ENCODE assay signal across 8 cellular contexts in the genomic region with DNA sequence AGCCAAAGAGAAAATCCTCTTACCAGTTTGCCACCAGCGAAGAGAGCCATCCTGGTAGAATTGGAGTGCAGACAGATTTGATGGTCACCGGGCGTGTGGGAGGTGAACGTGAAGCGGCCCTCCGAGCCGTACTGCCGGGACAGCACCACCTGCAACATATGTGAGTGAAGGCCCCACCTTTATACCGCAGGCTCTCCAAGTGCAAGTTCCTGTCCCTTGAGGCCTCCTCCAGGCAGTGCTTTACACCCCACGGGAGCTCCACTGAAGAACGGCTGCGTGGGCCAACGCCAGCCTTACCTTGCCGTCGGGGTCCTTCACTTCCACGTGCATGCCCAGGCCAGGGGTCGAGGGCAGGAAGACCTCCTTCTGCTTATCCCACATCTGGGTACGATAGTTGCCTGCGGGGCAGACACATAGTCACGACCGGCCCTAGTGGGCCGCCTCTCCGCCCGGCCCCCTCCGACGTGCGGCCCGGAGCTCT. TPM values are rescaled to one million over a fixed set of nuclear protein-coding genes. Genes with fewer than 3 reads are reported as not detected.
DNase-seq lines count a peak whose midpoint lies in the region; ATAC-seq and TF ChIP-seq lines count a peak whose summit lies in the region.

No MANE protein-coding gene starts in this region.

- peaks cover 4% of the 10 kb centered on the region for H3K36me3 ChIP-seq in neural cell (ENCODE audit: insufficient read depth, low read length)

- H4K20me1 ChIP-seq in neural cell (ENCODE audit: insufficient read depth), result no peaks in the 10 kb centered on the region

- H3K79me2 ChIP-seq in neural cell (replicated peaks; ENCODE audit: insufficient read depth, low read length), result peaks cover 13% of the 10 kb centered on the region

- H3K27me3 ChIP-seq in neural cell (ENCODE audit: insufficient read depth, low read depth, low read length), result no peaks in the 10 kb centered on the region

- no peak for TF ChIP-seq EP300 in neural cell (conservative IDR thresholded peaks at IDR 0.05; ENCODE audit: poor library complexity, severe bottlenecking)

- peaks cover 11 to 24% (median 12%) of the 10 kb centered on the region in 3 donors for H3K4me1 Mint-ChIP-seq in IgD-negative memory B cell
- H3K4me1 Mint-ChIP-seq in activated CD8-positive, alpha-beta memory T cell treated with anti-CD3 and anti-CD28 coated beads, Interleukin-2, amount 10 ng/mL, durations not matched to agents 7 days and 5 days, result peaks cover 38% of the 10 kb centered on the region

- peak overlapping the region; percentile 97 for H3K9ac ChIP-seq in neural cell (ENCODE audit: low read length)

- H3K4me2 ChIP-seq in neural cell (ENCODE audit: low read length), result peak overlapping the region; percentile 70

- H3K9me3 ChIP-seq in neural cell (ENCODE audit: low read length), result no peaks in the 10 kb centered on the region

- H3K27ac Mint-ChIP-seq in IgD-negative memory B cell, result peak overlapping the region; percentile 94 to 97 (median 95)
- H3K27ac Mint-ChIP-seq in activated CD8-positive, alpha-beta memory T cell treated with anti-CD3 and anti-CD28 coated beads, Interleukin-2, amount 10 ng/mL, durations not matched to agents 7 days and 5 days, result peak overlapping the region; percentile 95

- no peaks in the 10 kb centered on the region for H3K27me3 Mint-ChIP-seq in IgD-negative memory B cell
- H3K27me3 Mint-ChIP-seq in activated CD8-positive, alpha-beta memory T cell treated with anti-CD3 and anti-CD28 coated beads, Interleukin-2, amount 10 ng/mL, durations not matched to agents 7 days and 5 days, result no peaks in the 10 kb centered on the region

- H3K27ac ChIP-seq in neural cell (ENCODE audit: low read length), result peak overlapping the region; percentile 87

- H3K4me3 ChIP-seq in GM08714 (ENCODE audit: low read length) (peak overlapping the region; percentile 83), neural cell (ENCODE audit: low read length) (peak overlapping the region; percentile 100)

- peak; percentile 39 for ATAC-seq in GM21576 (IDR thresholded peaks at IDR 0.05; ENCODE audit: unreplicated experiment)
- peak; percentile 28 for ATAC-seq in activated CD8-positive, alpha-beta memory T cell treated with anti-CD3 and anti-CD28 coated beads, Interleukin-2, amount 10 ng/mL, durations not matched to agents 7 days and 5 days
- ATAC-seq in esophagus mucosa, result peak; percentile 51

- H3F3A ChIP-seq in neural cell (ENCODE audit: insufficient read depth, low read length, poor library complexity, severe bottlenecking), result no peaks in the 10 kb centered on the region

- no peak for TF ChIP-seq RAD21 in neural cell (conservative IDR thresholded peaks at IDR 0.05)

- H2AFZ ChIP-seq in neural cell (ENCODE audit: low read depth, low read length), result peak overlapping the region; percentile 80

- H3K4me3 Mint-ChIP-seq in IgD-negative memory B cell, result peak overlapping the region; percentile 90 to 98 (median 94)
- peak overlapping the region; percentile 91 for H3K4me3 Mint-ChIP-seq in activated CD8-positive, alpha-beta memory T cell treated with anti-CD3 and anti-CD28 coated beads, Interleukin-2, amount 10 ng/mL, durations not matched to agents 7 days and 5 days

- H3K36me3 Mint-ChIP-seq in IgD-negative memory B cell, result peaks cover 2% of the 10 kb centered on the region
- H3K36me3 Mint-ChIP-seq in activated CD8-positive, alpha-beta memory T cell treated with anti-CD3 and anti-CD28 coated beads, Interleukin-2, amount 10 ng/mL, durations not matched to agents 7 days and 5 days, result peaks cover 27% of the 10 kb centered on the region

- CTCF ChIA-PET in activated CD8-positive, alpha-beta memory T cell treated with anti-CD3 and anti-CD28 coated beads, Interleukin-2, amount 10 ng/mL, durations not matched to agents 7 days and 5 days (lab: Charles Lee), result interaction anchor here (0.9 to 2.1 kb wide), 9 partner anchors 9 to 554 kb away, joined by 3 to 8 read pairs (median 3); a partner anchor contains a TSS

- DNase-seq in activated CD8-positive, alpha-beta memory T cell treated with anti-CD3 and anti-CD28 coated beads, Interleukin-2, amount 10 ng/mL, durations not matched to agents 7 days and 5 days, result peak; percentile 73
- DNase-seq in COLO829 (ENCODE audit: low spot score) (no peak), globus pallidus (ENCODE audit: low spot score) (no peak)

- no peaks in the 10 kb centered on the region for H3K9me3 Mint-ChIP-seq in IgD-negative memory B cell
- H3K9me3 Mint-ChIP-seq in activated CD8-positive, alpha-beta memory T cell treated with anti-CD3 and anti-CD28 coated beads, Interleukin-2, amount 10 ng/mL, durations not matched to agents 7 days and 5 days (ENCODE audit: low read depth), result no peaks in the 10 kb centered on the region

- no peak for TF ChIP-seq CTCF in neural cell (IDR thresholded peaks at IDR 0.05; ENCODE audit: poor library complexity, severe bottlenecking)

- H3K9me2 ChIP-seq in neural cell (ENCODE audit: insufficient read depth, low read length), result no peaks in the 10 kb centered on the region

TF ChIP-seq in neural cell, 6 proteins besides CTCF, POLR2A, EP300 and RAD21:
- no peak for TF ChIP-seq EZH2 (IDR thresholded peaks at IDR 0.05; ENCODE audit: borderline replicate concordance, insufficient read depth, low read length, poor library complexity, severe bottlenecking)
- no peak for TF ChIP-seq MXI1 (conservative IDR thresholded peaks at IDR 0.05; ENCODE audit: poor library complexity, severe bottlenecking)
- no peak for TF ChIP-seq TAF1 (IDR thresholded peaks at IDR 0.05; ENCODE audit: low read depth)
- TF ChIP-seq SMC3 (conservative IDR thresholded peaks at IDR 0.05; ENCODE audit: poor library complexity), result no peak
- TF ChIP-seq, protein P1, sequence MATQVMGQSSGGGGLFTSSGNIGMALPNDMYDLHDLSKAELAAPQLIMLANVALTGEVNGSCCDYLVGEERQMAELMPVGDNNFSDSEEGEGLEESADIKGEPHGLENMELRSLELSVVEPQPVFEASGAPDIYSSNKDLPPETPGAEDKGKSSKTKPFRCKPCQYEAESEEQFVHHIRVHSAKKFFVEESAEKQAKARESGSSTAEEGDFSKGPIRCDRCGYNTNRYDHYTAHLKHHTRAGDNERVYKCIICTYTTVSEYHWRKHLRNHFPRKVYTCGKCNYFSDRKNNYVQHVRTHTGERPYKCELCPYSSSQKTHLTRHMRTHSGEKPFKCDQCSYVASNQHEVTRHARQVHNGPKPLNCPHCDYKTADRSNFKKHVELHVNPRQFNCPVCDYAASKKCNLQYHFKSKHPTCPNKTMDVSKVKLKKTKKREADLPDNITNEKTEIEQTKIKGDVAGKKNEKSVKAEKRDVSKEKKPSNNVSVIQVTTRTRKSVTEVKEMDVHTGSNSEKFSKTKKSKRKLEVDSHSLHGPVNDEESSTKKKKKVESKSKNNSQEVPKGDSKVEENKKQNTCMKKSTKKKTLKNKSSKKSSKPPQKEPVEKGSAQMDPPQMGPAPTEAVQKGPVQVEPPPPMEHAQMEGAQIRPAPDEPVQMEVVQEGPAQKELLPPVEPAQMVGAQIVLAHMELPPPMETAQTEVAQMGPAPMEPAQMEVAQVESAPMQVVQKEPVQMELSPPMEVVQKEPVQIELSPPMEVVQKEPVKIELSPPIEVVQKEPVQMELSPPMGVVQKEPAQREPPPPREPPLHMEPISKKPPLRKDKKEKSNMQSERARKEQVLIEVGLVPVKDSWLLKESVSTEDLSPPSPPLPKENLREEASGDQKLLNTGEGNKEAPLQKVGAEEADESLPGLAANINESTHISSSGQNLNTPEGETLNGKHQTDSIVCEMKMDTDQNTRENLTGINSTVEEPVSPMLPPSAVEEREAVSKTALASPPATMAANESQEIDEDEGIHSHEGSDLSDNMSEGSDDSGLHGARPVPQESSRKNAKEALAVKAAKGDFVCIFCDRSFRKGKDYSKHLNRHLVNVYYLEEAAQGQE (IDR thresholded peaks at IDR 0.05; ENCODE audit: borderline replicate concordance), result no peak
- TF ChIP-seq POLR2AphosphoS5 (IDR thresholded peaks at IDR 0.05), result no peak

RNA-seq across cellular contexts. Expression of a gene that starts 0.6 kb away (rescaled TPM):
- polyA plus RNA-seq in IgD-negative memory B cell (59.9 TPM), neural cell (158 and 202 TPM in 2 replicates)
- 10 to 100 TPM; 74.8 to 77.4 TPM for total RNA-seq in activated CD8-positive, alpha-beta memory T cell treated with anti-CD3 and anti-CD28 coated beads, Interleukin-2, amount 10 ng/mL, durations not matched to agents 7 days and 5 days
- 33.9 TPM for total RNA-seq in esophagus mucosa
- polyA minus RNA-seq in neural cell, result 97.9 and 107 TPM in 2 replicates

RNA-seq across cellular contexts. Expression of a gene that starts 7.8 kb away (rescaled TPM):
- polyA plus RNA-seq in IgD-negative memory B cell (52.0 TPM), neural cell (80.6 and 86.6 TPM in 2 replicates)
- total RNA-seq in activated CD8-positive, alpha-beta memory T cell treated with anti-CD3 and anti-CD28 coated beads, Interleukin-2, amount 10 ng/mL, durations not matched to agents 7 days and 5 days, result 100 to 1,000 TPM in 1 of 2 experiments, 10 to 100 TPM in 1; 97.4 to 102 TPM
- total RNA-seq in esophagus mucosa, result 51.8 TPM
- 52.0 and 56.2 TPM in 2 replicates for polyA minus RNA-seq in neural cell

RNA-seq across cellular contexts. Expression of a gene that starts 25.0 kb away (rescaled TPM):
- 26.6 TPM for polyA plus RNA-seq in IgD-negative memory B cell
- 100 to 1,000 TPM; 134 to 136 TPM for total RNA-seq in activated CD8-positive, alpha-beta memory T cell treated with anti-CD3 and anti-CD28 coated beads, Interleukin-2, amount 10 ng/mL, durations not matched to agents 7 days and 5 days
- total RNA-seq in esophagus mucosa, result 99.2 TPM
- 16.9 and 23.6 TPM in 2 replicates for polyA plus RNA-seq in neural cell
- polyA minus RNA-seq in neural cell, result 49.3 and 55.3 TPM in 2 replicates

RNA-seq across cellular contexts. Expression of a gene that starts 40.3 kb away (rescaled TPM):
- polyA plus RNA-seq in IgD-negative memory B cell (not detected), neural cell (0.20 TPM in 1 of 2 replicates, not detected in the other)
- total RNA-seq in activated CD8-positive, alpha-beta memory T cell treated with anti-CD3 and anti-CD28 coated beads, Interleukin-2, amount 10 ng/mL, durations not matched to agents 7 days and 5 days, result not detected
- not detected for total RNA-seq in esophagus mucosa
- polyA minus RNA-seq in neural cell, result not detected in 2 replicates
